6 cellular contexts compared by ENCODE assay signal in the genomic region with DNA sequence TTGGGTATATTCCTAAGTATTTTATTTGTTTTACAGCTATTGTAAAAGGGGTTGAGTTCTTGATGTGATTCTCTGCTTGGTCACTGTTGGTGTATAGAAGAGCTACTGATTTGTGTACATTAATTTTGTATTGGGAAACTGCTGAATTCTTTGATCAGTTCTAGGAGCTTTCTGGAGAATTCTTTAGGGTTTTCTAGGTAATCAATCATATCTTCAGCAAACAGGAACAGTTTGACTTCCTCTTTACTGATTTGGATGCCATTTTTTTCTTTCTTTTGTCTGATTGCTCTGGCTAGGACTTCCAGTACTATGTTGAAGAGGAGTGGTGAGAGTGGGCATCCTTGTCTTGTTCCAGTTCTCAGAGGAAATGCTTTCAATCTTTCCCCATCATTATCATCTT. TPM values are rescaled to one million over a fixed set of nuclear protein-coding genes. Genes with fewer than 3 reads are reported as not detected.
"Had no signal": no experiment of that assay in that cellular context is flagged by ENCODE, and none has a peak within 500 bp of the region (broad histone marks: within the 10 kb centered on the region; RNA-seq: fewer than 3 reads in every experiment).

No MANE protein-coding gene starts in this region.

RNA-seq across cellular contexts. Expression of a gene that starts 50.1 kb away (rescaled TPM):
- total RNA-seq: M059J, NCI-H460, OCI-LY7, PC-3, SJSA1 had no signal
- polyA plus RNA-seq: SK-N-SH had no signal
